9 cellular contexts compared by ENCODE assay signal in genomic region chr12:108468149-108468968, GRCh38. TPM values are rescaled to one million over a fixed set of nuclear protein-coding genes. Genes with fewer than 3 reads are reported as not detected.
DNase-seq lines count a peak whose midpoint lies in the region; ATAC-seq and TF ChIP-seq lines count a peak whose summit lies in the region.
"Had no signal": no experiment of that assay in that cellular context is flagged by ENCODE, and none has a peak within 500 bp of the region (broad histone marks: within the 10 kb centered on the region; RNA-seq: fewer than 3 reads in every experiment).

No MANE protein-coding gene starts in this region.

- H3K4ac ChIP-seq in IMR-90 (ENCODE audit: low read depth, low read length): no peak overlapping the region

- no peak overlapping the region for H3K14ac ChIP-seq in IMR-90 (replicated peaks; ENCODE audit: low read depth, low read length)

- ATAC-seq in IMR-90 (ENCODE audit: low read depth) (no peak), HG03280 (IDR thresholded peaks at IDR 0.05; ENCODE audit: unreplicated experiment) (no peak)
- ATAC-seq in natural killer cell treated with Interleukin-12 subunit alpha and Interleukin-12 subunit beta and Interleukin-15 and Interleukin-18, amount 100 ng/mL, for 72 hours: no peak
- ATAC-seq: activated naive CD8-positive, alpha-beta T cell treated with anti-CD3 and anti-CD28 coated beads, Interleukin-2, amount 50 U/mL, for 24 hours had no signal

- 60% methylated on average over 1 of the region's 7 CpGs; no CpG with 5 or more reads in 1 of the 2 experiments for WGBS in IMR-90 (ENCODE audit: extremely low coverage in 2 of 2, insufficient read length in 1 of 2), 2 experiments

- no peak overlapping the region for H3K18ac ChIP-seq in IMR-90 (ENCODE audit: low read depth, low read length)

- no peak for TF ChIP-seq RAD21 in IMR-90 (IDR thresholded peaks at IDR 0.05; ENCODE audit: low read length)

- dilution Hi-C loops in IMR-90 (cut with HindIII; ENCODE audit: low sequenced_read_pairs, unreplicated experiment): no loop called here

- no peak overlapping the region for H4K5ac ChIP-seq in IMR-90 (ENCODE audit: low read depth, low read length)

- no peaks in the 10 kb centered on the region for H3K4me1 Mint-ChIP-seq in natural killer cell treated with Interleukin-12 subunit alpha and Interleukin-12 subunit beta and Interleukin-15 and Interleukin-18, amount 100 ng/mL, for 72 hours (ENCODE audit: low read depth in 2 of 2)
- H3K4me1 Mint-ChIP-seq: activated naive CD8-positive, alpha-beta T cell treated with anti-CD3 and anti-CD28 coated beads, Interleukin-2, amount 50 U/mL, for 24 hours had no signal

- no peak overlapping the region for H3K27ac ChIP-seq in IMR-90 (ENCODE audit: insufficient read depth, low read length)
- H3K27ac ChIP-seq: spleen had no signal

- no peaks in the 10 kb centered on the region for H3K9me1 ChIP-seq in IMR-90 (ENCODE audit: insufficient read depth, low read length)

- H3K56ac ChIP-seq in IMR-90 (ENCODE audit: extremely low read depth, insufficient read depth, low read length): no peak overlapping the region

- H3K9me3 ChIP-seq in IMR-90 (ENCODE audit: control insufficient read depth, insufficient read depth, low read length): no peaks in the 10 kb centered on the region
- H3K9me3 ChIP-seq: spleen had no signal

- H2AK9ac ChIP-seq in IMR-90 (replicated peaks; ENCODE audit: low read depth, low read length, poor library complexity): no peak overlapping the region

- no peak for TF ChIP-seq POLR2A in IMR-90 (IDR thresholded peaks at IDR 0.05; ENCODE audit: low read depth, low read length)

- peaks cover 4% of the 10 kb centered on the region for H3K9me3 Mint-ChIP-seq in natural killer cell treated with Interleukin-12 subunit alpha and Interleukin-12 subunit beta and Interleukin-15 and Interleukin-18, amount 100 ng/mL, for 72 hours
- H3K9me3 Mint-ChIP-seq: activated naive CD8-positive, alpha-beta T cell treated with anti-CD3 and anti-CD28 coated beads, Interleukin-2, amount 50 U/mL, for 24 hours had no signal

- H4K91ac ChIP-seq in IMR-90 (ENCODE audit: insufficient read depth, low read depth, low read length): no peak overlapping the region

- no TSS peak for BruUV-seq in IMR-90 (replicated peaks; lab: Mats Ljungman, UMichigan)

- no peak overlapping the region for H3K4me3 ChIP-seq in IMR-90 (ENCODE audit: insufficient read depth, low read depth, low read length)
- H3K4me3 ChIP-seq: spleen had no signal

- H3K4me1 ChIP-seq in IMR-90 (ENCODE audit: control insufficient read depth, insufficient read depth, low read length): no peaks in the 10 kb centered on the region
- H3K4me1 ChIP-seq: spleen had no signal

- H3K36me3 ChIP-seq in IMR-90 (ENCODE audit: control insufficient read depth, insufficient read depth, low read length): no peaks in the 10 kb centered on the region
- H3K36me3 ChIP-seq: spleen had no signal

- CTCF ChIA-PET in IMR-90 (lab: Yijun Ruan, JAX): no interaction called here

- no peak overlapping the region for H3K27ac Mint-ChIP-seq in natural killer cell treated with Interleukin-12 subunit alpha and Interleukin-12 subunit beta and Interleukin-15 and Interleukin-18, amount 100 ng/mL, for 72 hours
- H3K27ac Mint-ChIP-seq: activated naive CD8-positive, alpha-beta T cell treated with anti-CD3 and anti-CD28 coated beads, Interleukin-2, amount 50 U/mL, for 24 hours had no signal

- H2BK120ac ChIP-seq in IMR-90 (ENCODE audit: low read depth, low read length): no peak overlapping the region

- no peaks in the 10 kb centered on the region for H3K36me3 Mint-ChIP-seq in natural killer cell treated with Interleukin-12 subunit alpha and Interleukin-12 subunit beta and Interleukin-15 and Interleukin-18, amount 100 ng/mL, for 72 hours

- POLR2A ChIA-PET in IMR-90 (lab: Charles Lee; ENCODE audit: unreplicated experiment): no interaction called here

- H3K27me3 ChIP-seq in IMR-90 (ENCODE audit: control insufficient read depth, insufficient read depth, low read length): no peaks in the 10 kb centered on the region

- H3K79me1 ChIP-seq in IMR-90 (ENCODE audit: low read depth in 1 of 2, low read length in 2 of 2): no peaks in the 10 kb centered on the region

- no peak overlapping the region for H2AFZ ChIP-seq in IMR-90 (replicated peaks; ENCODE audit: low read length, poor library complexity)

- in situ Hi-C loops in IMR-90 (cut with MboI; ENCODE audit: low sequenced_read_pairs): no loop called here

- DNase-seq in GM03348 (ENCODE audit: low spot score): peak; percentile 54
- peak; percentile 20 for DNase-seq in IMR-90
- DNase-seq in astrocyte of the hippocampus (ENCODE audit: low read depth, low spot score): peak; percentile 61
- peak; percentile 36 for DNase-seq in kidney glomerular epithelial cell (lab: John Stamatoyannopoulos, UW)
- DNase-seq in natural killer cell treated with Interleukin-12 subunit alpha and Interleukin-12 subunit beta and Interleukin-15 and Interleukin-18, amount 100 ng/mL, for 72 hours (ENCODE audit: low spot score): no peak
- no peak for DNase-seq in retina
- DNase-seq: activated naive CD8-positive, alpha-beta T cell treated with anti-CD3 and anti-CD28 coated beads, Interleukin-2, amount 50 U/mL, for 24 hours; spleen had no signal

- no peak for TF ChIP-seq CTCF in IMR-90 (conservative IDR thresholded peaks at IDR 0.05; ENCODE audit: low read depth, low read length)

- no peak overlapping the region for H4K8ac ChIP-seq in IMR-90 (ENCODE audit: low read depth in 2 of 2, low read length in 2 of 2)

- no peak overlapping the region for H3K9ac ChIP-seq in IMR-90 (ENCODE audit: low read depth, low read length)

- no peak overlapping the region for H3K23ac ChIP-seq in IMR-90 (ENCODE audit: low read depth, low read length)

- peaks cover 27 to 34% of the 10 kb centered on the region in 2 donors for H3K27me3 Mint-ChIP-seq in natural killer cell treated with Interleukin-12 subunit alpha and Interleukin-12 subunit beta and Interleukin-15 and Interleukin-18, amount 100 ng/mL, for 72 hours

- no peak overlapping the region for H2BK15ac ChIP-seq in IMR-90 (ENCODE audit: low read depth, low read length)

- no peaks in the 10 kb centered on the region for H4K20me1 ChIP-seq in IMR-90 (ENCODE audit: insufficient read depth, low read length)

- H2BK5ac ChIP-seq in IMR-90 (ENCODE audit: low read depth, low read length, poor library complexity, severe bottlenecking): no peak overlapping the region

- no peak overlapping the region for H3K4me3 Mint-ChIP-seq in natural killer cell treated with Interleukin-12 subunit alpha and Interleukin-12 subunit beta and Interleukin-15 and Interleukin-18, amount 100 ng/mL, for 72 hours
- H3K4me3 Mint-ChIP-seq: activated naive CD8-positive, alpha-beta T cell treated with anti-CD3 and anti-CD28 coated beads, Interleukin-2, amount 50 U/mL, for 24 hours had no signal

- H2AK5ac ChIP-seq in IMR-90 (ENCODE audit: low read depth, low read length): no peak overlapping the region

- intact Hi-C loops in IMR-90 (cut with micrococcal nuclease): no loop called here

- H3K4me2 ChIP-seq in IMR-90 (ENCODE audit: low read depth, low read length): no peak overlapping the region

- no peak overlapping the region for H2BK20ac ChIP-seq in IMR-90 (ENCODE audit: low read depth, low read length)

TF ChIP-seq in IMR-90, 13 proteins besides CTCF, POLR2A, EP300 and RAD21:
- TF ChIP-seq MAZ (IDR thresholded peaks at IDR 0.05; ENCODE audit: borderline replicate concordance, low read depth, low read length): no peak
- no peak for TF ChIP-seq ELK1 (IDR thresholded peaks at IDR 0.05; ENCODE audit: borderline replicate concordance, low read depth, low read length)
- TF ChIP-seq CHD1 (IDR thresholded peaks at IDR 0.05; ENCODE audit: low read depth, low read length): no peak
- TF ChIP-seq MAFK (IDR thresholded peaks at IDR 0.05; ENCODE audit: low read depth, low read length): no peak
- no peak for TF ChIP-seq RCOR1 (IDR thresholded peaks at IDR 0.05; ENCODE audit: insufficient replicate concordance, low read length)
- TF ChIP-seq MXI1 (IDR thresholded peaks at IDR 0.05; ENCODE audit: borderline replicate concordance, low read depth, low read length): no peak
- no peak for TF ChIP-seq SMC3 (IDR thresholded peaks at IDR 0.05; ENCODE audit: low read depth, low read length)
- TF ChIP-seq USF2 (IDR thresholded peaks at IDR 0.05; ENCODE audit: low read depth, low read length): no peak
- no peak for TF ChIP-seq CEBPB (IDR thresholded peaks at IDR 0.05; ENCODE audit: low read depth, low read length)
- no peak for TF ChIP-seq BHLHE40 (IDR thresholded peaks at IDR 0.05; ENCODE audit: low read depth, low read length)
- TF ChIP-seq RFX5 (IDR thresholded peaks at IDR 0.05; ENCODE audit: low read depth, low read length): no peak
- no peak for TF ChIP-seq NFE2L2 (IDR thresholded peaks at IDR 0.05; ENCODE audit: low read depth, low read length)

RNA-seq across cellular contexts. Expression of gene FICD, which starts 46.7 kb away (rescaled TPM):
- 10.8 and 11.3 TPM in 2 replicates for total RNA-seq in IMR-90 (2012; rRNA removed)
- 4.0 and 4.2 TPM in 2 replicates for polyA plus RNA-seq in IMR-90 (2012; rRNA removed)
- 3.3 and 5.3 TPM in 2 replicates for polyA plus RNA-seq in IMR-90 (2012; cell fraction: cytosol; rRNA removed)
- polyA plus RNA-seq in IMR-90 (2012; cell fraction: nucleus; rRNA removed; ENCODE audit: low replicate concordance): 1.4 and 2.6 TPM in 2 replicates
- 10 to 100 TPM; 14.9 to 16.5 TPM for total RNA-seq in natural killer cell treated with Interleukin-12 subunit alpha and Interleukin-12 subunit beta and Interleukin-15 and Interleukin-18, amount 100 ng/mL, for 72 hours

Comparison
In these comparisons a context has a peak if more than half of its experiments do, and no peak if none do; other contexts are left out.
1. DNase-seq: peak in GM03348 (single experiment), IMR-90 (single experiment), astrocyte of the hippocampus (single experiment) and kidney glomerular epithelial cell (single experiment); none in natural killer cell treated with Interleukin-12 subunit alpha and Interleukin-12 subunit beta and Interleukin-15 and Interleukin-18, amount 100 ng/mL, for 72 hours (single experiment) and retina (single experiment).